Comparison of ENCODE assay signal across 1 cellular context in genomic region chr12:116373610-116374606, GRCh38.
TF ChIP-seq lines count a peak whose summit lies in the region.

No MANE protein-coding gene starts in this region.

TF ChIP-seq in A549, 52 proteins besides CTCF, POLR2A, EP300 and RAD21 (continued from another document):
- TF ChIP-seq REST (IDR thresholded peaks at IDR 0.05) (no peak), FOSB (CRISPR knock-in tag; IDR thresholded peaks at IDR 0.05) (no peak), JUN (IDR thresholded peaks at IDR 0.05) (no peak), EHMT2 (IDR thresholded peaks at IDR 0.05; ENCODE audit: low read depth) (no peak)
